1 cellular context compared by ENCODE assay signal in genomic region chr4:125317526-125317880, GRCh38.
TF ChIP-seq lines count a peak whose summit lies in the region.

No MANE protein-coding gene starts in this region.

TF ChIP-seq in HEK293, 187 proteins besides CTCF, POLR2A, EP300 and RAD21 (continued from another document):
- TF ChIP-seq TSHZ1 (tag by site-specific recombination; IDR thresholded peaks at IDR 0.05; ENCODE audit: borderline replicate concordance) (no peak), ZNF2 (tag by site-specific recombination; IDR thresholded peaks at IDR 0.05) (no peak; the same call in 1 of the 2 replicates), ZNF335 (tag by site-specific recombination; conservative IDR thresholded peaks at IDR 0.05) (peak; percentile 10), GLIS1 (tag by site-specific recombination; IDR thresholded peaks at IDR 0.05) (no peak), ZBTB10 (tag by site-specific recombination; IDR thresholded peaks at IDR 0.05) (0 out of 2 replicates have a peak, but pooled peaks have one; percentile 6), ZNF391 (tag by site-specific recombination; IDR thresholded peaks at IDR 0.05; ENCODE audit: borderline replicate concordance, low read depth) (no peak), MYNN (tag by site-specific recombination; IDR thresholded peaks at IDR 0.05; ENCODE audit: borderline replicate concordance) (no peak), ZFP69B (tag by site-specific recombination; IDR thresholded peaks at IDR 0.05) (no peak), ZNF366 (tag by site-specific recombination; conservative IDR thresholded peaks at IDR 0.05) (0 out of 2 replicates have a peak, but pooled peaks have one; percentile 10)
